In the genomic region with DNA sequence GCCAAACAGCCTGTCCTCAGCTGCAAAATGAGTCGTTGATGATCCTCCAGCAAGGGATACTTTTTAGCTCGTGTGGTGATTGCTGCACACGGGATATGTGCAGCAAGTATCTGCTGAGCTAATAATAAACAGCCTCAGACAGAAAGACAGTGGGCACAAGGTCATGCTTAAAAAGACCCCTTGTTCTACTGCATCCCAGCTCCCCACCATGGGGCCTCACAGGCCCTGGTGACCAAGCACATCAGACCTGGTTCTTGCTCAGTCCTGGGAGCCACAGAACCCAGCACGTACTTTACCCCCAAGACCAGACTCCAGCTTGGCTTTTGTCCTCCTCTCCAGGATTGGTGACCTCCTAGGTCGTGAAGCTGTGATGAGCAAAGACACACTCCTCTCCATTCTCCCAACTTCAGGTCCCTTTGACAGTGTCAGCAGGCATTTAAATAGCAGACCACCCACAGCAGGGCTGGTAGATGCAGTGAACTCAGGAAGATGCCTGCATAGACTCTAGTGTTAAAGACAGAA, we compare ENCODE assay signal across 1 cellular context.
A peak's percentile ranks its signal among the peaks of the same experiment; 100 is the strongest.
TF ChIP-seq lines count a peak whose summit lies in the region.

No MANE protein-coding gene starts in this region.

TF ChIP-seq in HepG2, 621 proteins besides CTCF, POLR2A, EP300 and RAD21 (continued from another document):
- TF ChIP-seq IRF9 (CRISPR knock-in tag; IDR thresholded peaks at IDR 0.05; ENCODE audit: borderline replicate concordance) (peak; percentile 70; the same call in 1 of the 2 replicates), ZIK1 (CRISPR knock-in tag; IDR thresholded peaks at IDR 0.05; ENCODE audit: borderline replicate concordance, low read depth) (no peak), ZBTB4 (CRISPR knock-in tag; IDR thresholded peaks at IDR 0.05; ENCODE audit: borderline replicate concordance) (no peak), ZNF574 (CRISPR knock-in tag; IDR thresholded peaks at IDR 0.05) (peak; percentile 67), RXRB (CRISPR knock-in tag; IDR thresholded peaks at IDR 0.05; ENCODE audit: borderline replicate concordance) (peak; percentile 76; the same call in 1 of the 2 replicates), ONECUT2 (CRISPR knock-in tag; IDR thresholded peaks at IDR 0.05) (no peak), MLLT10 (CRISPR knock-in tag; IDR thresholded peaks at IDR 0.05) (no peak), SATB2 (CRISPR knock-in tag; IDR thresholded peaks at IDR 0.05) (no peak), KLF13 (CRISPR knock-in tag; IDR thresholded peaks at IDR 0.05) (no peak), FOSL2 (CRISPR knock-in tag; IDR thresholded peaks at IDR 0.05) (peak; percentile 32; the same call in 1 of the 2 replicates), HOMEZ (CRISPR knock-in tag; IDR thresholded peaks at IDR 0.05; ENCODE audit: low read depth) (0 out of 2 replicates have a peak, but pooled peaks have one; percentile 43), ATM (IDR thresholded peaks at IDR 0.05; ENCODE audit: borderline replicate concordance) (no peak)
- TF ChIP-seq, protein P1, sequence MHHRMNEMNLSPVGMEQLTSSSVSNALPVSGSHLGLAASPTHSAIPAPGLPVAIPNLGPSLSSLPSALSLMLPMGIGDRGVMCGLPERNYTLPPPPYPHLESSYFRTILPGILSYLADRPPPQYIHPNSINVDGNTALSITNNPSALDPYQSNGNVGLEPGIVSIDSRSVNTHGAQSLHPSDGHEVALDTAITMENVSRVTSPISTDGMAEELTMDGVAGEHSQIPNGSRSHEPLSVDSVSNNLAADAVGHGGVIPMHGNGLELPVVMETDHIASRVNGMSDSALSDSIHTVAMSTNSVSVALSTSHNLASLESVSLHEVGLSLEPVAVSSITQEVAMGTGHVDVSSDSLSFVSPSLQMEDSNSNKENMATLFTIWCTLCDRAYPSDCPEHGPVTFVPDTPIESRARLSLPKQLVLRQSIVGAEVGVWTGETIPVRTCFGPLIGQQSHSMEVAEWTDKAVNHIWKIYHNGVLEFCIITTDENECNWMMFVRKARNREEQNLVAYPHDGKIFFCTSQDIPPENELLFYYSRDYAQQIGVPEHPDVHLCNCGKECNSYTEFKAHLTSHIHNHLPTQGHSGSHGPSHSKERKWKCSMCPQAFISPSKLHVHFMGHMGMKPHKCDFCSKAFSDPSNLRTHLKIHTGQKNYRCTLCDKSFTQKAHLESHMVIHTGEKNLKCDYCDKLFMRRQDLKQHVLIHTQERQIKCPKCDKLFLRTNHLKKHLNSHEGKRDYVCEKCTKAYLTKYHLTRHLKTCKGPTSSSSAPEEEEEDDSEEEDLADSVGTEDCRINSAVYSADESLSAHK (CRISPR knock-in tag; IDR thresholded peaks at IDR 0.05; ENCODE audit: borderline replicate concordance), result no peak
TF ChIP-seq in HepG2: peak in this region for 80.
